8 cellular contexts compared by ENCODE assay signal in genomic region chr11:12888525-12889158, GRCh38.
DNase-seq lines count a peak whose midpoint lies in the region; ATAC-seq and TF ChIP-seq lines count a peak whose summit lies in the region.

No MANE protein-coding gene starts in this region.

- peaks cover 0 to 4% (median 0%) of the 10 kb centered on the region in 4 donors for H3K4me1 ChIP-seq in Peyer's patch

- H3K4me3 ChIP-seq in Peyer's patch (no peak overlapping the region), fibroblast of the aortic adventitia (ENCODE audit: low read depth, low read length) (no peak overlapping the region)

- in situ Hi-C loops in ACHN (cut with HindIII; ENCODE audit: low pct_ligation_motif_present, low pct_unique_long_range_greater_than_20kb, low sequenced_read_pairs), result no loop called here

- no peaks in the 10 kb centered on the region for H3K36me3 ChIP-seq in Peyer's patch

- peak overlapping the region in 3 of 4 donors; percentile 28 to 36 (median 34) for H3K27ac ChIP-seq in Peyer's patch

- TF ChIP-seq CTCF in Peyer's patch (IDR thresholded peaks at IDR 0.05), result peak in 4 of 6 experiments; percentile 61 to 83 (median 80)
- peak; percentile 72 for TF ChIP-seq CTCF in fibroblast of the aortic adventitia (IDR thresholded peaks at IDR 0.05; ENCODE audit: insufficient read depth, low read length)

- DNase-seq in ACHN (peak; percentile 68), KG1 (lab: John Stamatoyannopoulos, UW) (peak; percentile 68), Peyer's patch (peak; percentile 49 to 92 (median 85)), activated T-helper 1 cell treated with Interleukin-2 at 50 U/mL for 16 hours (ENCODE audit: low read depth) (peak; percentile 22), fibroblast of the aortic adventitia (ENCODE audit: low read depth) (peak; percentile 95), non-pigmented ciliary epithelial cell (ENCODE audit: low read depth) (peak; percentile 76), stromal cell of bone marrow (ENCODE audit: low read depth) (peak; percentile 89)

- no peak for TF ChIP-seq POLR2A in Peyer's patch (IDR thresholded peaks at IDR 0.05)

- H3K27me3 ChIP-seq in Peyer's patch, result no peaks in the 10 kb centered on the region

- ATAC-seq in GM18907 (IDR thresholded peaks at IDR 0.05; ENCODE audit: unreplicated experiment), result peak; percentile 65

- no peaks in the 10 kb centered on the region for H3K9me3 ChIP-seq in Peyer's patch

Comparison
In these comparisons a context has a peak if more than half of its experiments do, and no peak if none do; other contexts are left out.
1. DNase-seq: peak in every context shown above with its lines; median percentile 95 in fibroblast of the aortic adventitia; 89 in stromal cell of bone marrow; 85 in Peyer's patch; 76 in non-pigmented ciliary epithelial cell; 68 in ACHN; 68 in KG1; 22 in activated T-helper 1 cell treated with Interleukin-2 at 50 U/mL for 16 hours.